ENCODE assay signal across 14 cellular contexts in the genomic region with DNA sequence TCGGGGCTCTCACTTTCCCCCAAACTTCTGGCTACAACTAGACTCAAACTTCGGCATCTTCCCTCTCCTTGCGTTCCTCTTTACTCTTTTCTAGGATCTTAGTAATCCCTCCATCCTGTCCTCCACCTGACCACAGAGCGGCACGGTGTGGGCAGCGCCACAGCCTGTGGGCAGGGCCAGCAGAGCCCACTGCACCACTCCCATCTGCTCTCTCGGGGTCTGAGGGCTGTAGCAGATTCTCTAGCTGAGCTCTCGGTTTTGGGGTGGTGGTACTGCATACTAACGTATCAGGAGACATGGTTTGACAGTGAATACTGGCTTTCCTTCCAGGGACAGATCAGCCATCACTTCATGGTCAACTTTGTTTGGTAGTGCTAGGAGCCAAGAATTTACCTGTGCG. TPM values are rescaled to one million over a fixed set of nuclear protein-coding genes. Genes with fewer than 3 reads are reported as not detected.
DNase-seq lines count a peak whose midpoint lies in the region; ATAC-seq and TF ChIP-seq lines count a peak whose summit lies in the region.
"Had no signal": no experiment of that assay in that cellular context is flagged by ENCODE, and none has a peak within 500 bp of the region (broad histone marks: within the 10 kb centered on the region; RNA-seq: fewer than 3 reads in every experiment).

No MANE protein-coding gene starts in this region.

- ATAC-seq in WTC11: no peak

- peaks cover 38% of the 10 kb centered on the region for H3K4me1 ChIP-seq in cardiac muscle cell (ENCODE audit: low read depth)
- peaks cover 17% of the 10 kb centered on the region for H3K4me1 ChIP-seq in left ventricle myocardium inferior
- peaks cover 10 to 40% of the 10 kb centered on the region in 2 donors for H3K4me1 ChIP-seq in thyroid gland
- H3K4me1 ChIP-seq in esophagus muscularis mucosa: peaks cover 0 to 22% (median 18%) of the 10 kb centered on the region in 4 donors
- H3K4me1 ChIP-seq in smooth muscle cell (ENCODE audit: low read depth): no peaks in the 10 kb centered on the region
- peaks cover 0 to 5% of the 10 kb centered on the region in 2 donors for H3K4me1 ChIP-seq in ascending aorta

- H3K36me3 Mint-ChIP-seq in WTC11 (peaks cover 22% of the 10 kb centered on the region), glutamatergic neuron (ENCODE audit: unreplicated experiment) (no peaks in the 10 kb centered on the region)

- H4K20me1 ChIP-seq in smooth muscle cell (ENCODE audit: low read depth): no peaks in the 10 kb centered on the region

- no peak for TF ChIP-seq EP300 in esophagus muscularis mucosa (IDR thresholded peaks at IDR 0.05)

- POLR2A ChIA-PET in WTC11 (lab: Charles Lee): interaction anchor here (0.7 kb wide), 1 partner anchor 17 kb away, joined by 7 read pairs; no protein-coding TSS in a partner anchor

- no peaks in the 10 kb centered on the region for H3K79me2 ChIP-seq in smooth muscle cell (ENCODE audit: low read depth)

- peak overlapping the region; percentile 92 for H3K27ac ChIP-seq in cardiac muscle cell
- H3K27ac ChIP-seq in left ventricle myocardium inferior (replicated peaks): no peak overlapping the region
- H3K27ac ChIP-seq in thyroid gland: peak overlapping the region; percentile 23 to 83 (median 69)
- H3K27ac ChIP-seq in esophagus muscularis mucosa (replicated peaks in 1 of 4): no peak overlapping the region
- H3K27ac ChIP-seq in smooth muscle cell (ENCODE audit: low read depth): no peak overlapping the region
- H3K27ac ChIP-seq in ascending aorta: no peak overlapping the region
- H3K27ac ChIP-seq: right atrium auricular region had no signal

- H3K36me3 ChIP-seq in cardiac muscle cell (peaks cover 13% of the 10 kb centered on the region), left ventricle myocardium inferior (peaks cover 33% of the 10 kb centered on the region), thyroid gland (peaks cover 23 to 28% of the 10 kb centered on the region in 2 donors), esophagus muscularis mucosa (peaks cover 20 to 39% (median 29%) of the 10 kb centered on the region in 4 donors), smooth muscle cell (ENCODE audit: low read depth) (no peaks in the 10 kb centered on the region), ascending aorta (peaks cover 3 to 17% of the 10 kb centered on the region in 2 donors)

- no peak for TF ChIP-seq POLR2A in thyroid gland (IDR thresholded peaks at IDR 0.05)
- no peak for TF ChIP-seq POLR2A in esophagus muscularis mucosa (IDR thresholded peaks at IDR 0.05; ENCODE audit: low read depth)

- H2AFZ ChIP-seq in smooth muscle cell (ENCODE audit: low read depth): no peak overlapping the region

- H3K9me3 ChIP-seq in cardiac muscle cell (ENCODE audit: low read depth): no peaks in the 10 kb centered on the region
- no peaks in the 10 kb centered on the region for H3K9me3 ChIP-seq in left ventricle myocardium inferior (replicated peaks)
- H3K9me3 ChIP-seq in thyroid gland: no peaks in the 10 kb centered on the region
- H3K9me3 ChIP-seq in esophagus muscularis mucosa: no peaks in the 10 kb centered on the region
- no peaks in the 10 kb centered on the region for H3K9me3 ChIP-seq in smooth muscle cell (replicated peaks; ENCODE audit: low read depth)
- H3K9me3 ChIP-seq in ascending aorta: no peaks in the 10 kb centered on the region
- H3K9me3 ChIP-seq: right atrium auricular region had no signal

- peak overlapping the region; percentile 91 for H3K27ac Mint-ChIP-seq in WTC11
- H3K27ac Mint-ChIP-seq in glutamatergic neuron (ENCODE audit: unreplicated experiment): peak overlapping the region; percentile 7
- H3K27ac Mint-ChIP-seq: HFFc6 had no signal

- H3K9me3 Mint-ChIP-seq in WTC11 (no peaks in the 10 kb centered on the region), glutamatergic neuron (ENCODE audit: unreplicated experiment) (peaks cover 31% of the 10 kb centered on the region)
- H3K9me3 Mint-ChIP-seq: HFFc6 had no signal

- H3K4me1 Mint-ChIP-seq in WTC11 (peaks cover 36% of the 10 kb centered on the region), glutamatergic neuron (ENCODE audit: low read depth, unreplicated experiment) (peaks cover 49% of the 10 kb centered on the region)

- H3K4me3 ChIP-seq in cardiac muscle cell: no peak overlapping the region
- no peak overlapping the region for H3K4me3 ChIP-seq in left ventricle myocardium inferior
- no peak overlapping the region for H3K4me3 ChIP-seq in thyroid gland (replicated peaks in 1 of 3)
- no peak overlapping the region for H3K4me3 ChIP-seq in esophagus muscularis mucosa
- no peak overlapping the region for H3K4me3 ChIP-seq in smooth muscle cell
- H3K4me3 ChIP-seq in ascending aorta: no peak overlapping the region
- H3K4me3 ChIP-seq: right atrium auricular region had no signal

- no peak overlapping the region for H3K9ac ChIP-seq in smooth muscle cell (ENCODE audit: low read depth)

- CTCF ChIA-PET in WTC11 (lab: Charles Lee): interaction anchor here (5.1 kb wide), 1 partner anchor 43 kb away, joined by 27 read pairs; no protein-coding TSS in a partner anchor

- 97 to 98% methylated on average over 10 of the region's 10 CpGs for WGBS in thyroid gland, 2 donors
- 95% methylated on average over 8 of the region's 10 CpGs for WGBS in esophagus muscularis mucosa
- WGBS in smooth muscle cell (ENCODE audit: low lambda C conversion rate): 96% methylated on average over 10 of the region's 10 CpGs

- intact Hi-C loops in left ventricle myocardium inferior (cut with micrococcal nuclease): no loop called here
- intact Hi-C loops in thyroid gland (cut with DNase I): no loop called here
- intact Hi-C loops in esophagus muscularis mucosa (cut with DNase I): loop anchor here (5.0 kb wide), 1 partner anchor 54 kb away; no protein-coding TSS in a partner anchor
- intact Hi-C loops in ascending aorta (cut with DNase I): loop anchor here (5.0 kb wide), 1 partner anchor 54 kb away; no protein-coding TSS in a partner anchor

- DNase-seq in cardiac muscle cell (ENCODE audit: low read depth in 1 of 2, low spot score in 1 of 2) (no peak), left ventricle myocardium inferior (no peak), WTC11 (ENCODE audit: low spot score) (no peak), glutamatergic neuron (no peak), thyroid gland (no peak), esophagus muscularis mucosa (ENCODE audit: extremely low spot score) (no peak), smooth muscle cell (lab: John Stamatoyannopoulos, UW; ENCODE audit: unreplicated experiment) (no peak), ascending aorta (ENCODE audit: low spot score in 2 of 2) (no peak)
- DNase-seq: DMS153, HFFc6, NCI-H187, NCI-H446 treated with DMSO at 0.1 percent for 48 hours, T-helper 2 cell had no signal

- H3K27me3 Mint-ChIP-seq in WTC11 (ENCODE audit: low read depth) (no peaks in the 10 kb centered on the region), glutamatergic neuron (ENCODE audit: unreplicated experiment) (peaks cover 22% of the 10 kb centered on the region)

- no peak overlapping the region for H3K4me3 Mint-ChIP-seq in WTC11
- H3K4me3 Mint-ChIP-seq in glutamatergic neuron (ENCODE audit: unreplicated experiment): no peak overlapping the region
- H3K4me3 Mint-ChIP-seq: HFFc6 had no signal

- H3K27me3 ChIP-seq in cardiac muscle cell (no peaks in the 10 kb centered on the region), left ventricle myocardium inferior (ENCODE audit: low read depth) (no peaks in the 10 kb centered on the region), thyroid gland (no peaks in the 10 kb centered on the region), esophagus muscularis mucosa (no peaks in the 10 kb centered on the region), smooth muscle cell (ENCODE audit: low read depth) (no peaks in the 10 kb centered on the region), ascending aorta (no peaks in the 10 kb centered on the region)
- H3K27me3 ChIP-seq: right atrium auricular region had no signal

- H3F3A ChIP-seq in smooth muscle cell (ENCODE audit: low read depth): no peaks in the 10 kb centered on the region

- H3K4me2 ChIP-seq in smooth muscle cell: no peak overlapping the region

- TF ChIP-seq CTCF in cardiac muscle cell (IDR thresholded peaks at IDR 0.05; ENCODE audit: low read depth, low read length) (no peak), left ventricle myocardium inferior (IDR thresholded peaks at IDR 0.05; ENCODE audit: borderline replicate concordance) (no peak), WTC11 (IDR thresholded peaks at IDR 0.05) (no peak), glutamatergic neuron (IDR thresholded peaks at IDR 0.05; ENCODE audit: partially characterized antibody, unreplicated experiment) (no peak), thyroid gland (IDR thresholded peaks at IDR 0.05) (no peak), esophagus muscularis mucosa (IDR thresholded peaks at IDR 0.05) (no peak), smooth muscle cell (IDR thresholded peaks at IDR 0.05; ENCODE audit: borderline replicate concordance, insufficient read depth, poor library complexity, severe bottlenecking) (no peak), ascending aorta (IDR thresholded peaks at IDR 0.05) (no peak)

TF ChIP-seq in WTC11, 78 proteins besides CTCF, POLR2A, EP300 and RAD21 (continues in another document):
- TF ChIP-seq, protein P1, sequence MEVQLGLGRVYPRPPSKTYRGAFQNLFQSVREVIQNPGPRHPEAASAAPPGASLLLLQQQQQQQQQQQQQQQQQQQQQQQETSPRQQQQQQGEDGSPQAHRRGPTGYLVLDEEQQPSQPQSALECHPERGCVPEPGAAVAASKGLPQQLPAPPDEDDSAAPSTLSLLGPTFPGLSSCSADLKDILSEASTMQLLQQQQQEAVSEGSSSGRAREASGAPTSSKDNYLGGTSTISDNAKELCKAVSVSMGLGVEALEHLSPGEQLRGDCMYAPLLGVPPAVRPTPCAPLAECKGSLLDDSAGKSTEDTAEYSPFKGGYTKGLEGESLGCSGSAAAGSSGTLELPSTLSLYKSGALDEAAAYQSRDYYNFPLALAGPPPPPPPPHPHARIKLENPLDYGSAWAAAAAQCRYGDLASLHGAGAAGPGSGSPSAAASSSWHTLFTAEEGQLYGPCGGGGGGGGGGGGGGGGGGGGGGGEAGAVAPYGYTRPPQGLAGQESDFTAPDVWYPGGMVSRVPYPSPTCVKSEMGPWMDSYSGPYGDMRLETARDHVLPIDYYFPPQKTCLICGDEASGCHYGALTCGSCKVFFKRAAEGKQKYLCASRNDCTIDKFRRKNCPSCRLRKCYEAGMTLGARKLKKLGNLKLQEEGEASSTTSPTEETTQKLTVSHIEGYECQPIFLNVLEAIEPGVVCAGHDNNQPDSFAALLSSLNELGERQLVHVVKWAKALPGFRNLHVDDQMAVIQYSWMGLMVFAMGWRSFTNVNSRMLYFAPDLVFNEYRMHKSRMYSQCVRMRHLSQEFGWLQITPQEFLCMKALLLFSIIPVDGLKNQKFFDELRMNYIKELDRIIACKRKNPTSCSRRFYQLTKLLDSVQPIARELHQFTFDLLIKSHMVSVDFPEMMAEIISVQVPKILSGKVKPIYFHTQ (CRISPR knock-in tag; IDR thresholded peaks at IDR 0.05): peak; percentile 39; the same call in 1 of the 2 replicates

RNA-seq across cellular contexts. Expression of gene EZR, which starts 57.4 kb away (rescaled TPM):
- total RNA-seq in cardiac muscle cell (356 and 401 TPM in 2 replicates), left ventricle myocardium inferior (242 TPM), WTC11 (2021) (194 to 215 TPM (median 199 TPM) in 3 replicates), glutamatergic neuron (ENCODE audit: unreplicated experiment) (272 TPM), thyroid gland (100 to 1,000 TPM; 221 to 412 (median 339) TPM), esophagus muscularis mucosa (100 to 1,000 TPM; 205 to 226 (median 212) TPM), smooth muscle cell (98.4 and 113 TPM in 2 replicates), ascending aorta (49.7 TPM)
- polyA plus RNA-seq in cardiac muscle cell (375 and 448 TPM in 2 replicates), smooth muscle cell (55.0 and 190 TPM in 2 replicates)

Comparison
In these comparisons a context has a peak if more than half of its experiments do, and no peak if none do; other contexts are left out.
1. H3K27ac ChIP-seq: peak in cardiac muscle cell (single experiment) and thyroid gland (3 of 3); none in left ventricle myocardium inferior (single experiment), esophagus muscularis mucosa (0 of 4), smooth muscle cell (single experiment) and ascending aorta (0 of 2).
2. intact Hi-C loops: an anchor here in esophagus muscularis mucosa (5.0 kb wide) and ascending aorta (5.0 kb wide); none called in left ventricle myocardium inferior and thyroid gland.